31 cellular contexts compared by ENCODE assay signal in the genomic region with DNA sequence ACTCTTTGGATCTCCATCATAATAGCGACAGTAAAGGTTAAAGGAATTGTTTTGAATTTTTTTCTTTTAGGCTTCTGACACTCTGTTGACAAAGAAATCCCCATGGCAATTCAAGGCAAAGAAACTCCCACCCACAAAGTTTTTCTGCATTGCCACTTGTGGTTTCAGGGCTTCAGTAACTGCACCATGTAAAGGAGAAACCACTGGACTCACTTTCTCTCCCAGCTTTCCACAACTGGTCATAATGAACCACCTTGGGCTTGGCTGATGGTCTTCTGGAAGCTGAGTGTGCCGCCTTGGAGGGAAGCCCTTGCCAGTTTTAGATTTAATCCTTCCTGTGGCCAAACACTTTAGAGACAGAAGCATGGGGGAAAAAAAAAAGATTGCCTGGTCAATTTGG.
"Had no signal": no experiment of that assay in that cellular context is flagged by ENCODE, and none has a peak within 500 bp of the region (broad histone marks: within the 10 kb centered on the region; RNA-seq: fewer than 3 reads in every experiment).

No MANE protein-coding gene starts in this region.

- H3K36me3 ChIP-seq: neutrophil, thyroid gland had no signal

- H3K27me3 ChIP-seq: dorsolateral prefrontal cortex, esophagus muscularis mucosa, foreskin keratinocyte, gastroesophageal sphincter, heart right ventricle, left lung, neutrophil, pancreas, right atrium auricular region, stomach, thyroid gland had no signal

- H3K27ac ChIP-seq: dorsolateral prefrontal cortex, esophagus muscularis mucosa, foreskin keratinocyte, gastroesophageal sphincter, heart right ventricle, left lung, neutrophil, pancreas, right atrium auricular region, stomach had no signal

- H3K4me1 Mint-ChIP-seq: neural crest cell; stimulated activated effector memory CD8-positive, alpha-beta T cell treated with anti-CD3 and anti-CD28 coated beads, Interleukin-12 subunit alpha, Interleukin-12 subunit beta, amount 100 ng/mL, for 72 hours had no signal

- H3K27ac Mint-ChIP-seq: endodermal cell; mesothelial cell of epicardium; natural killer cell treated with Interleukin-12 subunit alpha and Interleukin-12 subunit beta and Interleukin-15 and Interleukin-18, amount 100 ng/mL, for 72 hours; progenitor cell of endocrine pancreas; stimulated activated effector memory CD8-positive, alpha-beta T cell treated with anti-CD3 and anti-CD28 coated beads, Interleukin-12 subunit alpha, Interleukin-12 subunit beta, amount 100 ng/mL, for 72 hours had no signal

- H3K4me1 ChIP-seq: foreskin keratinocyte, heart right ventricle, left lung, pancreas, right atrium auricular region, stomach had no signal

- H3K4me2 ChIP-seq: smooth muscle cell had no signal

- H3K27me3 Mint-ChIP-seq: naive B cell; natural killer cell treated with Interleukin-12 subunit alpha and Interleukin-12 subunit beta and Interleukin-15 and Interleukin-18, amount 100 ng/mL, for 72 hours; progenitor cell of endocrine pancreas had no signal

- ATAC-seq: foreskin keratinocyte; gastroesophageal sphincter; heart right ventricle; left cardiac atrium; left lung; mucosa of descending colon; natural killer cell treated with Interleukin-12 subunit alpha and Interleukin-12 subunit beta and Interleukin-15 and Interleukin-18, amount 100 ng/mL, for 72 hours; pancreas; sciatic nerve; stimulated activated effector memory CD8-positive, alpha-beta T cell treated with anti-CD3 and anti-CD28 coated beads, Interleukin-12 subunit alpha, Interleukin-12 subunit beta, amount 100 ng/mL, for 72 hours had no signal

- H3K4me3 Mint-ChIP-seq: endodermal cell; mesothelial cell of epicardium; naive B cell; natural killer cell treated with Interleukin-12 subunit alpha and Interleukin-12 subunit beta and Interleukin-15 and Interleukin-18, amount 100 ng/mL, for 72 hours; neural crest cell; stimulated activated effector memory CD8-positive, alpha-beta T cell treated with anti-CD3 and anti-CD28 coated beads, Interleukin-12 subunit alpha, Interleukin-12 subunit beta, amount 100 ng/mL, for 72 hours had no signal

- DNase-seq: dorsolateral prefrontal cortex; effector CD4-positive, alpha-beta T cell; endodermal cell; foreskin keratinocyte; glutamatergic neuron; heart right ventricle; hippocampal formation; left cardiac atrium; left lung; mesenchymal stem cell; mucosa of descending colon; naive B cell; pancreas; stimulated activated CD4-positive, alpha-beta T cell treated with anti-CD3 and anti-CD28 coated beads, Interleukin-12 subunit alpha, Interleukin-12 subunit beta, amount 100 ng/mL, for 4 hours; stimulated activated CD4-positive, alpha-beta T cell treated with anti-CD3 and anti-CD28 coated beads, Interleukin-2, amount 100 ng/mL, for 24 hours; stimulated activated CD4-positive, alpha-beta T cell treated with anti-CD3 and anti-CD28 coated beads, Interleukin-4, amount 100 ng/mL, for 24 hours; stimulated activated naive CD4-positive, alpha-beta T cell treated with Interleukin-2 at 50 U/mL for 16 hours; stomach; thyroid gland; trophoblast cell had no signal

- H3K4me3 ChIP-seq: dorsolateral prefrontal cortex, esophagus muscularis mucosa, gastroesophageal sphincter, heart right ventricle, left lung, mucosa of descending colon, pancreas, right atrium auricular region, smooth muscle cell, stomach, thyroid gland had no signal
